ENCODE assay signal across 16 cellular contexts in the genomic region with DNA sequence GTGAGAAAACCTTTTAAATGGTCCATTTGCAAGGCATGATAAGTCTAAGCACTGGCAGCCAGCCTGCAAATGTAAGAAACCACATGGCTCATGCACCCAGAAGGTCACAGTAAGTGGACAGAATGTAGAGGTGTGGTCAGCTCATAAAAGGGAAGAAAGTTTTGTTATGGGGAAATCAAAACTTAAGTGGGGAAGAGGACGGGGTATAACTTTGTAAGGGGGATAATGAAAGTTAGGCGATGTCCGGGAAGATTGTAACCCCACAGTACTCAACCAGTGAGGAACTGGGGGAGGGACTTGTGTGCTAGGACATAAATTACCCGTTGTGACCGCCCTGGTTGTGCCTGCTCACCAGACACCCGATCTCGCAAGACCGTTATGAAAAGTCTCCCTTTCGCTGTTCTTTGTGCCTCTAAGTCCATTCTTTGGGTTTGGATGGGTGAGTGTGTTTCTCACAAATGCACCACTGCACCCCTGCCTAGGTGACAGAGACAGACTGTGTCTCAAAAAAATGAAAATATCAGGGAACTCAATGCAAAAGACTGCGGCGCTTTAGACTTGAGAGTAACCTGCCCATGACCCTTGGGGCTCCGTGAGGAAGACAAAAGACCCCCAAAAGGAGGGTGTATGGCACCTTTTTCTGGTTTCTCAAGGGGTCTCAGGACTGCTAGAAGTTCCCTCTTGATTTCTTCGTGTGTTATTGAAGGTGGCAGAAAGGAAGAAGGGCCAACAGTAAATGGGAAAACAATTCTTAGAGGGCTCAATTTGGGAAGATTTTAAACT. TPM values are rescaled to one million over a fixed set of nuclear protein-coding genes. Genes with fewer than 3 reads are reported as not detected.
DNase-seq lines count a peak whose midpoint lies in the region; ATAC-seq and TF ChIP-seq lines count a peak whose summit lies in the region.
"Had no signal": no experiment of that assay in that cellular context is flagged by ENCODE, and none has a peak within 500 bp of the region (broad histone marks: within the 10 kb centered on the region; RNA-seq: fewer than 3 reads in every experiment).

No MANE protein-coding gene starts in this region.

- ATAC-seq in Right ventricle myocardium superior (ENCODE audit: poor library complexity) (peak; percentile 20), left cardiac atrium (no peak), HG03108 (IDR thresholded peaks at IDR 0.05; ENCODE audit: unreplicated experiment) (no peak)
- ATAC-seq: body of pancreas; left colon; stimulated activated memory B cell treated with anti-CD40 and anti-IgM and Interleukin-4, amounts not matched to agents 10 μg/mL and 1 μg/mL and 100 μg/mL, for 72 hours had no signal

- intact Hi-C loops in Right ventricle myocardium superior (cut with DNase I): no loop called here
- intact Hi-C loops in left cardiac atrium (cut with DNase I): no loop called here
- intact Hi-C loops in esophagus squamous epithelium (cut with DNase I): no loop called here
- intact Hi-C loops in uterus (cut with DNase I; ENCODE audit: low total_unique reads): no loop called here

- peak overlapping the region; percentile 91 for H3K27ac Mint-ChIP-seq in nephron progenitor cell
- H3K27ac Mint-ChIP-seq: stimulated activated memory B cell treated with anti-CD40 and anti-IgM and Interleukin-4, amounts not matched to agents 10 μg/mL and 1 μg/mL and 100 μg/mL, for 72 hours had no signal

- peaks cover 28% of the 10 kb centered on the region for H3K9me3 Mint-ChIP-seq in nephron progenitor cell

- peak overlapping the region; percentile 63 for H3K4me3 Mint-ChIP-seq in nephron progenitor cell
- H3K4me3 Mint-ChIP-seq: H9; stimulated activated memory B cell treated with anti-CD40 and anti-IgM and Interleukin-4, amounts not matched to agents 10 μg/mL and 1 μg/mL and 100 μg/mL, for 72 hours had no signal

- H3K9me3 ChIP-seq in esophagus squamous epithelium (no peaks in the 10 kb centered on the region), uterus (no peaks in the 10 kb centered on the region)
- H3K9me3 ChIP-seq: A549, body of pancreas had no signal

- TF ChIP-seq CTCF in esophagus squamous epithelium (IDR thresholded peaks at IDR 0.05) (no peak), nephron progenitor cell (IDR thresholded peaks at IDR 0.05) (no peak), uterus (IDR thresholded peaks at IDR 0.05) (no peak)

- H3K27me3 Mint-ChIP-seq in nephron progenitor cell (ENCODE audit: low read depth, poor library complexity): peaks cover 4% of the 10 kb centered on the region

- H3K36me3 ChIP-seq in esophagus squamous epithelium: no peaks in the 10 kb centered on the region
- H3K36me3 ChIP-seq in uterus: no peaks in the 10 kb centered on the region

- H3K27ac ChIP-seq in esophagus squamous epithelium (peak overlapping the region in 3 of 4 donors; percentile 40 to 70 (median 67)), uterus (peak overlapping the region; percentile 84 to 94)
- H3K27ac ChIP-seq: A549 had no signal

- DNase-seq in Right ventricle myocardium superior (no peak), left cardiac atrium (no peak), esophagus squamous epithelium (lab: John Stamatoyannopoulos, UW) (no peak), nephron progenitor cell (no peak), uterus (peak in 1 of 2 donors; percentile 60), NCI-H146 treated with DMSO at 0.1 percent for 48 hours (lab: John Stamatoyannopoulos, UW; ENCODE audit: unreplicated experiment) (no peak)
- DNase-seq in activated CD4-positive, alpha-beta T cell treated with anti-CD3 and anti-CD28 coated beads for 1 hour: no peak
- DNase-seq: H9, Kasumi-1, T-helper 2 cell had no signal

- H3K27me3 ChIP-seq in esophagus squamous epithelium (peaks cover 0 to 23% (median 0%) of the 10 kb centered on the region in 4 donors), uterus (no peaks in the 10 kb centered on the region)
- H3K27me3 ChIP-seq: body of pancreas had no signal

- H3K36me3 Mint-ChIP-seq in nephron progenitor cell (ENCODE audit: low read depth): peaks cover 43% of the 10 kb centered on the region
- H3K36me3 Mint-ChIP-seq: stimulated activated memory B cell treated with anti-CD40 and anti-IgM and Interleukin-4, amounts not matched to agents 10 μg/mL and 1 μg/mL and 100 μg/mL, for 72 hours had no signal

- WGBS in esophagus squamous epithelium, 2 donors: 75 to 80% methylated on average over 13 of the region's 13 CpGs

- no peak for TF ChIP-seq POLR2A in esophagus squamous epithelium (IDR thresholded peaks at IDR 0.05)
- TF ChIP-seq POLR2A in uterus (IDR thresholded peaks at IDR 0.05): no peak

- H3K4me1 Mint-ChIP-seq in nephron progenitor cell: peaks cover 61% of the 10 kb centered on the region

- H3K4me3 ChIP-seq in esophagus squamous epithelium: peak overlapping the region in 1 of 4 donors; percentile 3
- H3K4me3 ChIP-seq in uterus: no peak overlapping the region
- H3K4me3 ChIP-seq: A549, body of pancreas had no signal

- H3K4me1 ChIP-seq in esophagus squamous epithelium (peaks cover 0 to 31% (median 0%) of the 10 kb centered on the region in 3 donors), uterus (no peaks in the 10 kb centered on the region)
- H3K4me1 ChIP-seq: A549, body of pancreas had no signal

RNA-seq across cellular contexts. Expression of gene ZNF496, which starts 28.6 kb away (rescaled TPM):
- 12.2 TPM for total RNA-seq in Right ventricle myocardium superior
- total RNA-seq in left cardiac atrium: 10 to 100 TPM; 12.2 to 16.4 TPM
- 10 to 100 TPM in 1 of 4 donors, 1 to 10 TPM in 3; 8.9 to 21.2 (median 9.5) TPM for total RNA-seq in esophagus squamous epithelium
- 10 to 100 TPM; 24.1 to 51.7 (median 41.0) TPM for total RNA-seq in uterus

RNA-seq across cellular contexts. Expression of gene NLRP3, which starts 55.7 kb away (rescaled TPM):
- total RNA-seq in Right ventricle myocardium superior (0.56 TPM), left cardiac atrium (1 to 10 TPM in 1 of 2 donors, under 1 TPM in 1; 0.71 to 2.0 TPM), esophagus squamous epithelium (1 to 10 TPM in 3 of 4 donors, under 1 TPM in 1; 0.57 to 2.3 (median 1.8) TPM), uterus (1 to 10 TPM in 2 of 4 donors, under 1 TPM in 2; 0.26 to 2.8 (median 0.86) TPM)
- total RNA-seq: G401, H9 had no signal
